12 cellular contexts compared by ENCODE assay signal in the genomic region with DNA sequence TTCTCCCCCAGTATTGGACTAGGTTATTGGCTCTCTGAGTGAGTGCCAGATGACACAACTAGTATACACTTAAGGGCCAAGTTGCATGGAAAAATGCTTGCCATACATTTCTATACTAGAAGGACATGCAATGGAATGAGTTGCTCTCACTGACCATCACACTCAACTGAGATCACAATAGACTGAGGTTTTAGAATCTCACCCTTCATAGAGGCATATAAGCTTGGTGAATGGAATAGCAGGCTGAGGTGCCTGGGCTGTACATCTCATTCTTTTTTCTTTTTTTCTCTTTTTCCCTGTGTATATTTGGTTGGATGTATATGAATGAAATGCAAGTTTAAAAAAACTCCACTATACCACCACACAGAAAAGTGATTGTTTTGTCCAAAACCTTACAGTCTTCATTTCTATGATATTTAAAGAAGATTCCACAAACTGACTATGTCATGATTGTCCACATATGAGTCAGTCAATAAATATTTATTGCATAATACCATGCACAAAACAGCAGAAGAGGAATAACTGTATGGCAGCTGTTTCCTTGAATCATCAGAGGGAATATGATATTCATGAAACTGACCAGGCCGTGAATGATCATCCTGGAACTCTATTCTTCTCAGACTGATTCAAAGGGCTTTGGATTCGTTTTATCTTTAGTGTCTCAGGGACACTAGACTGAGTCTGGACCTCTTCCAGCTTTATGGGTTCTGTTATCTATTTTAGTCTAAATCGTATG.
A peak's percentile ranks its signal among the peaks of the same experiment; 100 is the strongest.
DNase-seq lines count a peak whose midpoint lies in the region; ATAC-seq and TF ChIP-seq lines count a peak whose summit lies in the region.
"Had no signal": no experiment of that assay in that cellular context is flagged by ENCODE, and none has a peak within 500 bp of the region (broad histone marks: within the 10 kb centered on the region; RNA-seq: fewer than 3 reads in every experiment).

No MANE protein-coding gene starts in this region.

- no TSS peak for BruUV-seq in PC-3 (replicated peaks; lab: Mats Ljungman, UMichigan)

- H3K9ac ChIP-seq in PC-3 (ENCODE audit: low read length), result peak overlapping the region; percentile 40
- H3K9ac ChIP-seq: KMS-11 had no signal

- no peak for TF ChIP-seq CTCF in PC-3 (conservative IDR thresholded peaks at IDR 0.05; ENCODE audit: low read depth, low read length)
- no peak for TF ChIP-seq CTCF in osteocyte (IDR thresholded peaks at IDR 0.05)

- H3K36me3 ChIP-seq in PC-3 (ENCODE audit: low read depth, low read length), result no peaks in the 10 kb centered on the region

- CTCF ChIA-PET in PC-3 (lab: Charles Lee), result interaction anchor here (0.5 kb wide), 1 partner anchor 159 kb away, joined by 6 read pairs; no protein-coding TSS in a partner anchor

- no peaks in the 10 kb centered on the region for H3K79me2 ChIP-seq in PC-3 (ENCODE audit: low read length)

- H4K20me1 ChIP-seq in PC-3 (ENCODE audit: low read length), result no peaks in the 10 kb centered on the region

- peaks cover 54% of the 10 kb centered on the region for H3K4me1 ChIP-seq in PC-3 (ENCODE audit: insufficient read depth, low read length)

- no peaks in the 10 kb centered on the region for H3K9me3 ChIP-seq in PC-3 (ENCODE audit: low read length)

- no peak overlapping the region for H3K4me3 Mint-ChIP-seq in osteocyte (ENCODE audit: unreplicated experiment)
- H3K4me3 Mint-ChIP-seq in T-helper 2 cell treated with Interferon-gamma antibody and Interleukin-4, amounts not matched to agents 5 μg/mL and 100 μg/mL, for 36 hours, result no peak overlapping the region
- H3K4me3 Mint-ChIP-seq: activated naive CD8-positive, alpha-beta T cell treated with anti-CD3 and anti-CD28 coated beads, Interleukin-2, amount 10 ng/mL, durations not matched to agents 7 days and 5 days; naive B cell had no signal

- peak overlapping the region; percentile 75 for H3K27ac Mint-ChIP-seq in osteocyte (ENCODE audit: unreplicated experiment)
- no peak overlapping the region for H3K27ac Mint-ChIP-seq in T-helper 2 cell treated with Interferon-gamma antibody and Interleukin-4, amounts not matched to agents 5 μg/mL and 100 μg/mL, for 36 hours
- H3K27ac Mint-ChIP-seq: activated naive CD8-positive, alpha-beta T cell treated with anti-CD3 and anti-CD28 coated beads, Interleukin-2, amount 10 ng/mL, durations not matched to agents 7 days and 5 days had no signal

- no peaks in the 10 kb centered on the region for H3K9me3 Mint-ChIP-seq in osteocyte (ENCODE audit: unreplicated experiment)
- H3K9me3 Mint-ChIP-seq in T-helper 2 cell treated with Interferon-gamma antibody and Interleukin-4, amounts not matched to agents 5 μg/mL and 100 μg/mL, for 36 hours, result no peaks in the 10 kb centered on the region
- H3K9me3 Mint-ChIP-seq: activated naive CD8-positive, alpha-beta T cell treated with anti-CD3 and anti-CD28 coated beads, Interleukin-2, amount 10 ng/mL, durations not matched to agents 7 days and 5 days; naive B cell had no signal

- no peak overlapping the region for H2AFZ ChIP-seq in PC-3 (ENCODE audit: low read length)

- H3F3A ChIP-seq in PC-3 (ENCODE audit: low read length, unreplicated experiment), result peaks cover 4% of the 10 kb centered on the region

- no peaks in the 10 kb centered on the region for H3K27me3 Mint-ChIP-seq in osteocyte (ENCODE audit: unreplicated experiment)
- no peaks in the 10 kb centered on the region for H3K27me3 Mint-ChIP-seq in T-helper 2 cell treated with Interferon-gamma antibody and Interleukin-4, amounts not matched to agents 5 μg/mL and 100 μg/mL, for 36 hours (ENCODE audit: low read depth)
- H3K27me3 Mint-ChIP-seq: activated naive CD8-positive, alpha-beta T cell treated with anti-CD3 and anti-CD28 coated beads, Interleukin-2, amount 10 ng/mL, durations not matched to agents 7 days and 5 days; naive B cell had no signal

- H3K4me2 ChIP-seq in PC-3 (ENCODE audit: low read length), result peak overlapping the region; percentile 67

- H3K4me1 Mint-ChIP-seq in osteocyte (ENCODE audit: unreplicated experiment), result peaks cover 29% of the 10 kb centered on the region
- H3K4me1 Mint-ChIP-seq in T-helper 2 cell treated with Interferon-gamma antibody and Interleukin-4, amounts not matched to agents 5 μg/mL and 100 μg/mL, for 36 hours (ENCODE audit: low read depth), result peaks cover 26% of the 10 kb centered on the region

- H3K9me2 ChIP-seq in PC-3 (replicated peaks; ENCODE audit: low read length), result no peaks in the 10 kb centered on the region

- intact Hi-C loops in PC-3 (cut with micrococcal nuclease), result loop anchor here (1.0 to 5.0 kb wide), 6 partner anchors 21 to 133 kb away; a partner anchor contains a TSS

- peak; percentile 93 for DNase-seq in EH (ENCODE audit: low read depth)
- DNase-seq in PC-3, result peak; percentile 96
- DNase-seq in dermis microvascular lymphatic vessel endothelial cell (ENCODE audit: low read depth in 2 of 2), result peak; percentile 67 to 83
- DNase-seq in osteocyte (ENCODE audit: extremely low spot score, unreplicated experiment), result no peak
- DNase-seq in NCI-H2029 (lab: John Stamatoyannopoulos, UW), result no peak
- DNase-seq in T-helper 2 cell treated with Interferon-gamma antibody and Interleukin-4, amounts not matched to agents 5 μg/mL and 100 μg/mL, for 36 hours (ENCODE audit: low spot score), result no peak
- DNase-seq in G401 (ENCODE audit: low spot score), result no peak
- DNase-seq: activated naive CD8-positive, alpha-beta T cell treated with anti-CD3 and anti-CD28 coated beads, Interleukin-2, amount 10 ng/mL, durations not matched to agents 7 days and 5 days; naive B cell; NK-92 treated with Interleukin-12 subunit alpha and Interleukin-12 subunit beta, amount 100 ng/mL, for 24 hours had no signal

- H3K4me3 ChIP-seq in PC-3 (ENCODE audit: low read length), result peak overlapping the region; percentile 20; the same call in 1 of the 2 replicates

- POLR2A ChIA-PET in PC-3 (lab: Charles Lee; ENCODE audit: unreplicated experiment), result interaction anchor here (0.5 kb wide), 1 partner anchor 54 kb away, joined by 5 read pairs; no protein-coding TSS in a partner anchor

- H3K27ac ChIP-seq in PC-3 (ENCODE audit: low read length), result peak overlapping the region; percentile 86
- H3K27ac ChIP-seq: KMS-11 had no signal

- peaks cover 17% of the 10 kb centered on the region for H3K36me3 Mint-ChIP-seq in osteocyte (ENCODE audit: unreplicated experiment)
- no peaks in the 10 kb centered on the region for H3K36me3 Mint-ChIP-seq in T-helper 2 cell treated with Interferon-gamma antibody and Interleukin-4, amounts not matched to agents 5 μg/mL and 100 μg/mL, for 36 hours (ENCODE audit: low read depth)
- H3K36me3 Mint-ChIP-seq: activated naive CD8-positive, alpha-beta T cell treated with anti-CD3 and anti-CD28 coated beads, Interleukin-2, amount 10 ng/mL, durations not matched to agents 7 days and 5 days; naive B cell had no signal

- no peaks in the 10 kb centered on the region for H3K27me3 ChIP-seq in PC-3 (ENCODE audit: low read length)

- peak; percentile 61 for ATAC-seq in PC-3
- no peak for ATAC-seq in HG03342 (IDR thresholded peaks at IDR 0.05; ENCODE audit: unreplicated experiment)

- in situ Hi-C loops in G401 (cut with HindIII; ENCODE audit: low sequenced_read_pairs), result no loop called here

Comparison
In these comparisons a context has a peak if more than half of its experiments do, and no peak if none do; other contexts are left out.
1. DNase-seq: peak in EH (single experiment), PC-3 (single experiment) and dermis microvascular lymphatic vessel endothelial cell (2 of 2); none in osteocyte (single experiment), NCI-H2029 (single experiment), T-helper 2 cell treated with Interferon-gamma antibody and Interleukin-4, amounts not matched to agents 5 μg/mL and 100 μg/mL, for 36 hours (single experiment) and G401 (single experiment).